Comparison of ENCODE assay signal across 1 cellular context in the genomic region with DNA sequence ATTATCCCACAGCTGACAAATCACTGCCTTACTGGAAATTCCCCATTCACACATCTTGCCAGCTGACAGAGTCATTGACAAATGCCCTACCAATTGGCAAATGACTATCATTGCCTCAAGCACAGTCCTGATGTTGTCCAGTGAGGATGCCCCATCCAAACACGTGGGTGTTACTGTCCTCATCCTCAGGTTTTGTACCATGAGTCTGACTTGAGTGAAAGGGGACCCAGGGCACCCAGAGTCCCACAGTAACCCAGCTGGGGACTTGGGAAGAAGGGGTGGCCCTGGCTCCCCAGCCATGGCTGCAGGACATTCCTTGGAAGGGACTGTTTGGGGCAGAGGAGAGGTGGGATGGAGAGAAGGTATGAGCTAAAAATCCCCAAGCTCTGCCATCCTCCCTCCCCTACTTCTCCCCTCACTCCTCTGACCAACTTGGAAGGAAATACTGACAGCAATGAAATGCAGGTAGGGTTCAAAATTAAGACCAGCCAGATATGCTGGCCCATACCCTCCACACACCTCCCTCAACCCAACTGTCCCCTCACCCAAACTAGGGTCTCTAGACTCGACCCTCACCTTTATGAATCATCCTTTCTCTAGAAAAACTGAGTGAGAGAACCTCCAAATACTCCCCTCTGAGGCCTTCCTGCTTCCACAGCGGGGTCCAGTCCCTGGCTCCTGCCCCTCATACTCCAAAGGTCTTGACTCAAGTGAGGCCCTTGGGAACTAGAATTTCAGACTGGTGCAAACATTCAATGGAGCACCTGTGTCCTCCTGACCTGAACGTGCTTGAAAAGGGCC.
A peak's percentile ranks its signal among the peaks of the same experiment; 100 is the strongest.
TF ChIP-seq lines count a peak whose summit lies in the region.

No MANE protein-coding gene starts in this region.

TF ChIP-seq in K562, 482 proteins besides CTCF, POLR2A, EP300 and RAD21:
- TF ChIP-seq, protein P1, sequence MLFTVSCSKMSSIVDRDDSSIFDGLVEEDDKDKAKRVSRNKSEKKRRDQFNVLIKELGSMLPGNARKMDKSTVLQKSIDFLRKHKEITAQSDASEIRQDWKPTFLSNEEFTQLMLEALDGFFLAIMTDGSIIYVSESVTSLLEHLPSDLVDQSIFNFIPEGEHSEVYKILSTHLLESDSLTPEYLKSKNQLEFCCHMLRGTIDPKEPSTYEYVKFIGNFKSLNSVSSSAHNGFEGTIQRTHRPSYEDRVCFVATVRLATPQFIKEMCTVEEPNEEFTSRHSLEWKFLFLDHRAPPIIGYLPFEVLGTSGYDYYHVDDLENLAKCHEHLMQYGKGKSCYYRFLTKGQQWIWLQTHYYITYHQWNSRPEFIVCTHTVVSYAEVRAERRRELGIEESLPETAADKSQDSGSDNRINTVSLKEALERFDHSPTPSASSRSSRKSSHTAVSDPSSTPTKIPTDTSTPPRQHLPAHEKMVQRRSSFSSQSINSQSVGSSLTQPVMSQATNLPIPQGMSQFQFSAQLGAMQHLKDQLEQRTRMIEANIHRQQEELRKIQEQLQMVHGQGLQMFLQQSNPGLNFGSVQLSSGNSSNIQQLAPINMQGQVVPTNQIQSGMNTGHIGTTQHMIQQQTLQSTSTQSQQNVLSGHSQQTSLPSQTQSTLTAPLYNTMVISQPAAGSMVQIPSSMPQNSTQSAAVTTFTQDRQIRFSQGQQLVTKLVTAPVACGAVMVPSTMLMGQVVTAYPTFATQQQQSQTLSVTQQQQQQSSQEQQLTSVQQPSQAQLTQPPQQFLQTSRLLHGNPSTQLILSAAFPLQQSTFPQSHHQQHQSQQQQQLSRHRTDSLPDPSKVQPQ (CRISPR knock-in tag; IDR thresholded peaks at IDR 0.05; ENCODE audit: borderline replicate concordance): no peak
- TF ChIP-seq SUPT5H (IDR thresholded peaks at IDR 0.05) (peak; percentile 43; the same call in 1 of the 2 replicates), POLR2AphosphoS2 (IDR thresholded peaks at IDR 0.05; ENCODE audit: low read length) (peak; percentile 95), TFAM (CRISPR knock-in tag; conservative IDR thresholded peaks at IDR 0.05) (no peak), PHTF2 (CRISPR knock-in tag; IDR thresholded peaks at IDR 0.05) (no peak), SPI1 (IDR thresholded peaks at IDR 0.05; ENCODE audit: borderline replicate concordance, low read depth, low read length) (no peak), ZKSCAN3 (CRISPR knock-in tag; IDR thresholded peaks at IDR 0.05) (no peak), POLR2B (IDR thresholded peaks at IDR 0.05; ENCODE audit: low read depth, partially characterized antibody) (peak; percentile 43), POLR2AphosphoS5 (IDR thresholded peaks at IDR 0.05; ENCODE audit: control insufficient read depth, insufficient read depth, low read depth, low read length) (peak; percentile 58; the same call in 1 of the 2 replicates), ADNP (tag; IDR thresholded peaks at IDR 0.05) (no peak), CAMTA2 (CRISPR knock-in tag; conservative IDR thresholded peaks at IDR 0.05) (no peak), KDM5B (IDR thresholded peaks at IDR 0.05; ENCODE audit: insufficient replicate concordance, low read depth, low read length) (peak; percentile 54), CC2D1A (IDR thresholded peaks at IDR 0.05) (no peak), ZNF12 (CRISPR knock-in tag; IDR thresholded peaks at IDR 0.05) (no peak), IRF2 (CRISPR knock-in tag; IDR thresholded peaks at IDR 0.05) (no peak), POLR2G (IDR thresholded peaks at IDR 0.05; ENCODE audit: low read depth, low read length) (no peak), TCF7 (IDR thresholded peaks at IDR 0.05; ENCODE audit: borderline replicate concordance) (no peak), ZNF444 (CRISPR knock-in tag; IDR thresholded peaks at IDR 0.05) (no peak)
- TF ChIP-seq, protein P2, sequence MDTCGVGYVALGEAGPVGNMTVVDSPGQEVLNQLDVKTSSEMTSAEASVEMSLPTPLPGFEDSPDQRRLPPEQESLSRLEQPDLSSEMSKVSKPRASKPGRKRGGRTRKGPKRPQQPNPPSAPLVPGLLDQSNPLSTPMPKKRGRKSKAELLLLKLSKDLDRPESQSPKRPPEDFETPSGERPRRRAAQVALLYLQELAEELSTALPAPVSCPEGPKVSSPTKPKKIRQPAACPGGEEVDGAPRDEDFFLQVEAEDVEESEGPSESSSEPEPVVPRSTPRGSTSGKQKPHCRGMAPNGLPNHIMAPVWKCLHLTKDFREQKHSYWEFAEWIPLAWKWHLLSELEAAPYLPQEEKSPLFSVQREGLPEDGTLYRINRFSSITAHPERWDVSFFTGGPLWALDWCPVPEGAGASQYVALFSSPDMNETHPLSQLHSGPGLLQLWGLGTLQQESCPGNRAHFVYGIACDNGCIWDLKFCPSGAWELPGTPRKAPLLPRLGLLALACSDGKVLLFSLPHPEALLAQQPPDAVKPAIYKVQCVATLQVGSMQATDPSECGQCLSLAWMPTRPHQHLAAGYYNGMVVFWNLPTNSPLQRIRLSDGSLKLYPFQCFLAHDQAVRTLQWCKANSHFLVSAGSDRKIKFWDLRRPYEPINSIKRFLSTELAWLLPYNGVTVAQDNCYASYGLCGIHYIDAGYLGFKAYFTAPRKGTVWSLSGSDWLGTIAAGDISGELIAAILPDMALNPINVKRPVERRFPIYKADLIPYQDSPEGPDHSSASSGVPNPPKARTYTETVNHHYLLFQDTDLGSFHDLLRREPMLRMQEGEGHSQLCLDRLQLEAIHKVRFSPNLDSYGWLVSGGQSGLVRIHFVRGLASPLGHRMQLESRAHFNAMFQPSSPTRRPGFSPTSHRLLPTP (IDR thresholded peaks at IDR 0.05; ENCODE audit: borderline replicate concordance, extremely low read depth, insufficient read length): no peak
- TF ChIP-seq, protein P3, sequence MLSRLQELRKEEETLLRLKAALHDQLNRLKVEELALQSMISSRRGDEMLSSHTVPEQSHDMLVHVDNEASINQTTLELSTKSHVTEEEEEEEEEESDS (CRISPR knock-in tag; IDR thresholded peaks at IDR 0.05): no peak
- TF ChIP-seq, protein P4, sequence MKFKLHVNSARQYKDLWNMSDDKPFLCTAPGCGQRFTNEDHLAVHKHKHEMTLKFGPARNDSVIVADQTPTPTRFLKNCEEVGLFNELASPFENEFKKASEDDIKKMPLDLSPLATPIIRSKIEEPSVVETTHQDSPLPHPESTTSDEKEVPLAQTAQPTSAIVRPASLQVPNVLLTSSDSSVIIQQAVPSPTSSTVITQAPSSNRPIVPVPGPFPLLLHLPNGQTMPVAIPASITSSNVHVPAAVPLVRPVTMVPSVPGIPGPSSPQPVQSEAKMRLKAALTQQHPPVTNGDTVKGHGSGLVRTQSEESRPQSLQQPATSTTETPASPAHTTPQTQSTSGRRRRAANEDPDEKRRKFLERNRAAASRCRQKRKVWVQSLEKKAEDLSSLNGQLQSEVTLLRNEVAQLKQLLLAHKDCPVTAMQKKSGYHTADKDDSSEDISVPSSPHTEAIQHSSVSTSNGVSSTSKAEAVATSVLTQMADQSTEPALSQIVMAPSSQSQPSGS (CRISPR knock-in tag; IDR thresholded peaks at IDR 0.05): no peak
- TF ChIP-seq, protein P5, sequence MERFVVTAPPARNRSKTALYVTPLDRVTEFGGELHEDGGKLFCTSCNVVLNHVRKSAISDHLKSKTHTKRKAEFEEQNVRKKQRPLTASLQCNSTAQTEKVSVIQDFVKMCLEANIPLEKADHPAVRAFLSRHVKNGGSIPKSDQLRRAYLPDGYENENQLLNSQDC (CRISPR knock-in tag; IDR thresholded peaks at IDR 0.05): no peak
- TF ChIP-seq, protein P6, sequence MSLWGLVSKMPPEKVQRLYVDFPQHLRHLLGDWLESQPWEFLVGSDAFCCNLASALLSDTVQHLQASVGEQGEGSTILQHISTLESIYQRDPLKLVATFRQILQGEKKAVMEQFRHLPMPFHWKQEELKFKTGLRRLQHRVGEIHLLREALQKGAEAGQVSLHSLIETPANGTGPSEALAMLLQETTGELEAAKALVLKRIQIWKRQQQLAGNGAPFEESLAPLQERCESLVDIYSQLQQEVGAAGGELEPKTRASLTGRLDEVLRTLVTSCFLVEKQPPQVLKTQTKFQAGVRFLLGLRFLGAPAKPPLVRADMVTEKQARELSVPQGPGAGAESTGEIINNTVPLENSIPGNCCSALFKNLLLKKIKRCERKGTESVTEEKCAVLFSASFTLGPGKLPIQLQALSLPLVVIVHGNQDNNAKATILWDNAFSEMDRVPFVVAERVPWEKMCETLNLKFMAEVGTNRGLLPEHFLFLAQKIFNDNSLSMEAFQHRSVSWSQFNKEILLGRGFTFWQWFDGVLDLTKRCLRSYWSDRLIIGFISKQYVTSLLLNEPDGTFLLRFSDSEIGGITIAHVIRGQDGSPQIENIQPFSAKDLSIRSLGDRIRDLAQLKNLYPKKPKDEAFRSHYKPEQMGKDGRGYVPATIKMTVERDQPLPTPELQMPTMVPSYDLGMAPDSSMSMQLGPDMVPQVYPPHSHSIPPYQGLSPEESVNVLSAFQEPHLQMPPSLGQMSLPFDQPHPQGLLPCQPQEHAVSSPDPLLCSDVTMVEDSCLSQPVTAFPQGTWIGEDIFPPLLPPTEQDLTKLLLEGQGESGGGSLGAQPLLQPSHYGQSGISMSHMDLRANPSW (CRISPR knock-in tag; IDR thresholded peaks at IDR 0.05): no peak
- TF ChIP-seq, protein P7, sequence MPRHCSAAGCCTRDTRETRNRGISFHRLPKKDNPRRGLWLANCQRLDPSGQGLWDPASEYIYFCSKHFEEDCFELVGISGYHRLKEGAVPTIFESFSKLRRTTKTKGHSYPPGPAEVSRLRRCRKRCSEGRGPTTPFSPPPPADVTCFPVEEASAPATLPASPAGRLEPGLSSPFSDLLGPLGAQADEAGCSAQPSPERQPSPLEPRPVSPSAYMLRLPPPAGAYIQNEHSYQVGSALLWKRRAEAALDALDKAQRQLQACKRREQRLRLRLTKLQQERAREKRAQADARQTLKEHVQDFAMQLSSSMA (CRISPR knock-in tag; IDR thresholded peaks at IDR 0.05): no peak
- TF ChIP-seq, protein P8, sequence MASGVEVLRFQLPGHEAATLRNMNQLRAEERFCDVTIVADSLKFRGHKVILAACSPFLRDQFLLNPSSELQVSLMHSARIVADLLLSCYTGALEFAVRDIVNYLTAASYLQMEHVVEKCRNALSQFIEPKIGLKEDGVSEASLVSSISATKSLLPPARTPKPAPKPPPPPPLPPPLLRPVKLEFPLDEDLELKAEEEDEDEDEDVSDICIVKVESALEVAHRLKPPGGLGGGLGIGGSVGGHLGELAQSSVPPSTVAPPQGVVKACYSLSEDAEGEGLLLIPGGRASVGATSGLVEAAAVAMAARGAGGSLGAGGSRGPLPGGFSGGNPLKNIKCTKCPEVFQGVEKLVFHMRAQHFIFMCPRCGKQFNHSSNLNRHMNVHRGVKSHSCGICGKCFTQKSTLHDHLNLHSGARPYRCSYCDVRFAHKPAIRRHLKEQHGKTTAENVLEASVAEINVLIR (CRISPR knock-in tag; IDR thresholded peaks at IDR 0.05): no peak
